Comparison of ENCODE assay signal across 8 cellular contexts in the genomic region with DNA sequence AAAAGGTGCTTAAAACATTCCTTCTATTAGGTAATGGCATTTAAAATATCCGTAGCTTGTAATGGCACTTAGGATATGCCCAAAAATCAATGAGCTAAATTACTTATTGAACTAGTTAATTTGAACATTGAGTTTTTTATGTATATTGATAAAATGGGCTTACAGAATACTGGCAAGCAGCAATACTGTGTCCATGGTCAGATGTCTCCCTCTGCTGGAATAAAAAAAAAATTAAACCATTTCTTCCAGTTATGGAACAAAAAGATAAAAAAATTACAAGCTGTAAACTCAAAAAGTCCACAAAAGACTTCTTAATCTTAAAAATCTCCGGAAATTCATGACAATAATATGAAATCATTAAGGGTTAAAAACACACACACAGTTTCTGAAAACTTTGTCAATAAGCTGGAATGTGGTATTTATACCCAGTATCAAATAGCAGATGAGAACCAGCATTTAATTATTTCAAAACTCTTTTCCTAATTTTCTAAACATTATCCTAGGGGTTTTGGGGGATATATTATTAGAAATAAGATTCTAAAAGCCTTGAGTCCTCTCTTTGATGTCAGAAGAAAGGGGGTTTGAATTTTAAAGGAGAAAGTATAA. TPM values are rescaled to one million over a fixed set of nuclear protein-coding genes. Genes with fewer than 3 reads are reported as not detected.
DNase-seq lines count a peak whose midpoint lies in the region; ATAC-seq, FAIRE-seq and TF ChIP-seq lines count a peak whose summit lies in the region.

No MANE protein-coding gene starts in this region.

- H3K36me3 ChIP-seq in endothelial cell of umbilical vein (ENCODE audit: control insufficient read depth in 2 of 2, extremely low read depth in 1 of 2, insufficient read depth in 2 of 2, low read length in 2 of 2), result no peaks in the 10 kb centered on the region
- H3K36me3 ChIP-seq in thyroid gland, result no peaks in the 10 kb centered on the region

- no peak overlapping the region for H3K4me2 ChIP-seq in endothelial cell of umbilical vein (ENCODE audit: insufficient read depth, low read length)

- TF ChIP-seq POLR2A in endothelial cell of umbilical vein (IDR thresholded peaks at IDR 0.05; ENCODE audit: low read depth, low read length) (no peak), thyroid gland (IDR thresholded peaks at IDR 0.05) (no peak)

- H3K9me1 ChIP-seq in endothelial cell of umbilical vein (replicated peaks; ENCODE audit: control insufficient read depth, extremely low read depth, insufficient read depth, low read length), result no peaks in the 10 kb centered on the region

- H3K4me3 ChIP-seq in endothelial cell of umbilical vein (replicated peaks in 1 of 3; ENCODE audit: insufficient read depth in 1 of 3, low read depth in 1 of 3, low read length in 3 of 3) (no peak overlapping the region), thyroid gland (replicated peaks in 1 of 3) (no peak overlapping the region)

- H3K27ac ChIP-seq in endothelial cell of umbilical vein (ENCODE audit: insufficient read depth, low read depth, low read length) (no peak overlapping the region), thyroid gland (no peak overlapping the region), caudate nucleus (ENCODE audit: low read depth, low read length) (no peak overlapping the region)

- FAIRE-seq in endothelial cell of umbilical vein (lab: Jason Lieb, UNC), result no peak

- H3K4me1 ChIP-seq in endothelial cell of umbilical vein (ENCODE audit: control insufficient read depth, extremely low read depth, insufficient read depth, low read length) (no peaks in the 10 kb centered on the region), thyroid gland (no peaks in the 10 kb centered on the region)

- no peaks in the 10 kb centered on the region for H4K20me1 ChIP-seq in endothelial cell of umbilical vein (replicated peaks; ENCODE audit: control insufficient read depth, extremely low read depth, insufficient read depth, low read length)

- no peak for ATAC-seq in stimulated activated naive CD8-positive, alpha-beta T cell treated with anti-CD3 and anti-CD28 coated beads, Interleukin-15, Interleukin-2, amounts not matched to agents 100 U/mL and 50 U/mL, for 24 hours

- no peak overlapping the region for H3K9ac ChIP-seq in endothelial cell of umbilical vein (replicated peaks; ENCODE audit: extremely low read depth, insufficient read depth, low read length)

- H3K9me3 ChIP-seq in endothelial cell of umbilical vein (replicated peaks; ENCODE audit: control insufficient read depth, insufficient read depth, low read length), result no peaks in the 10 kb centered on the region
- no peaks in the 10 kb centered on the region for H3K9me3 ChIP-seq in thyroid gland

- WGBS in thyroid gland, 2 donors, result 41 to 44% methylated on average over 2 of the region's 2 CpGs

- H3K27me3 ChIP-seq in endothelial cell of umbilical vein (ENCODE audit: control insufficient read depth in 2 of 2, insufficient read depth in 2 of 2, low read length in 2 of 2) (peaks cover 3 to 8% of the 10 kb centered on the region in 2 experiments), thyroid gland (no peaks in the 10 kb centered on the region)

- dilution Hi-C loops in endothelial cell of umbilical vein (cut with MboI; ENCODE audit: extremely low pct_ligation_motif_present, low sequenced_read_pairs), result no loop called here

- intact Hi-C loops in endothelial cell of umbilical vein (cut with micrococcal nuclease), result loop anchor here (1.0 kb wide), 1 partner anchor 319 kb away; no protein-coding TSS in a partner anchor
- intact Hi-C loops in thyroid gland (cut with DNase I), result no loop called here

- POLR2A ChIA-PET in endothelial cell of umbilical vein (lab: Charles Lee), result no interaction called here

- BruUV-seq in endothelial cell of umbilical vein (replicated peaks; lab: Mats Ljungman, UMichigan), result no TSS peak

- DNase-seq in SIG-M5 treated with dmso at 0.1 percent for 504 hours (lab: John Stamatoyannopoulos, UW; ENCODE audit: unreplicated experiment), result peak; percentile 21
- DNase-seq in SIG-M5 (lab: John Stamatoyannopoulos, UW), result no peak
- DNase-seq in NCI-H2171 (lab: John Stamatoyannopoulos, UW), result peak; percentile 5
- peak; percentile 39 for DNase-seq in endothelial cell of umbilical vein (ENCODE audit: low read depth, low spot score)
- DNase-seq in thyroid gland, result no peak
- no peak for DNase-seq in caudate nucleus (lab: John Stamatoyannopoulos, UW)
- no peak for DNase-seq in stimulated activated naive CD8-positive, alpha-beta T cell treated with anti-CD3 and anti-CD28 coated beads, Interleukin-15, Interleukin-2, amounts not matched to agents 100 U/mL and 50 U/mL, for 24 hours
- no peak for DNase-seq in NCI-H187 (lab: John Stamatoyannopoulos, UW)

- CTCF ChIA-PET in endothelial cell of umbilical vein (lab: Charles Lee), result interaction anchor here (0.6 to 2.3 kb wide), 18 partner anchors 8 to 1925 kb away, joined by 3 to 11 read pairs (median 4); no protein-coding TSS in a partner anchor

- H2AFZ ChIP-seq in endothelial cell of umbilical vein (ENCODE audit: low read depth, low read length), result no peak overlapping the region

- H3K79me2 ChIP-seq in endothelial cell of umbilical vein (ENCODE audit: control insufficient read depth, insufficient read depth, low read length), result no peaks in the 10 kb centered on the region

- TF ChIP-seq CTCF in endothelial cell of umbilical vein (IDR thresholded peaks at IDR 0.05; ENCODE audit: extremely low read depth in 1 of 2, insufficient read depth in 1 of 2, low read depth in 1 of 2, low read length in 2 of 2) (peak in 1 of 2 donors; percentile 21), thyroid gland (IDR thresholded peaks at IDR 0.05) (peak in 4 of 6 experiments; percentile 18 to 54 (median 48))

TF ChIP-seq in endothelial cell of umbilical vein, 7 proteins besides CTCF, POLR2A, EP300 and RAD21:
- no peak for TF ChIP-seq POLR2AphosphoS5 (IDR thresholded peaks at IDR 0.05; ENCODE audit: insufficient read depth, low read depth, low read length)
- TF ChIP-seq FOS (IDR thresholded peaks at IDR 0.05; ENCODE audit: borderline replicate concordance, insufficient read depth, low read length), result no peak
- no peak for TF ChIP-seq GATA2 (IDR thresholded peaks at IDR 0.05; ENCODE audit: insufficient read depth, insufficient read length, low read depth, low read length)
- TF ChIP-seq MYC (IDR thresholded peaks at IDR 0.05; ENCODE audit: low read depth, low read length), result no peak
- no peak for TF ChIP-seq JUN (IDR thresholded peaks at IDR 0.05; ENCODE audit: borderline replicate concordance, insufficient read depth, insufficient read length, low read depth)
- no peak for TF ChIP-seq EZH2 (IDR thresholded peaks at IDR 0.05; ENCODE audit: borderline replicate concordance, low read depth, low read length, severe bottlenecking)
- TF ChIP-seq MAX (IDR thresholded peaks at IDR 0.05; ENCODE audit: insufficient read depth, insufficient read length), result no peak

RNA-seq across cellular contexts. Expression of gene PSMD7, which starts 21.5 kb away (rescaled TPM):
- total RNA-seq in endothelial cell of umbilical vein (119 and 123 TPM in 2 replicates), thyroid gland (10 to 100 TPM; 44.9 to 80.4 (median 62.3) TPM)
- 78.0 and 89.8 TPM in 2 replicates for polyA plus RNA-seq in endothelial cell of umbilical vein
- 129 and 131 TPM in 2 replicates for polyA plus RNA-seq in endothelial cell of umbilical vein (2011; cell fraction: cytosol; rRNA removed)
- polyA plus RNA-seq in endothelial cell of umbilical vein (2011; cell fraction: nucleus; rRNA removed), result 90.2 and 121 TPM in 2 replicates
- polyA plus RNA-seq in endothelial cell of umbilical vein (2012), result 183 and 206 TPM in 2 replicates
- 73.7 and 85.0 TPM in 2 replicates for polyA minus RNA-seq in endothelial cell of umbilical vein
- 71.7 TPM for polyA minus RNA-seq in endothelial cell of umbilical vein (2011; cell fraction: cytosol; rRNA and poly(A)+ RNA removed)
- polyA minus RNA-seq in endothelial cell of umbilical vein (2011; cell fraction: nucleus; rRNA and poly(A)+ RNA removed), result 51.7 and 53.4 TPM in 2 replicates

Comparison
In these comparisons a context has a peak if more than half of its experiments do, and no peak if none do; other contexts are left out.
1. DNase-seq: peak in SIG-M5 treated with dmso at 0.1 percent for 504 hours (single experiment), NCI-H2171 (single experiment) and endothelial cell of umbilical vein (single experiment); none in SIG-M5 (single experiment), thyroid gland (0 of 2), caudate nucleus (0 of 61), stimulated activated naive CD8-positive, alpha-beta T cell treated with anti-CD3 and anti-CD28 coated beads, Interleukin-15, Interleukin-2, amounts not matched to agents 100 U/mL and 50 U/mL, for 24 hours (single experiment) and NCI-H187 (0 of 2).